ENCODE assay signal across 31 cellular contexts in the genomic region with DNA sequence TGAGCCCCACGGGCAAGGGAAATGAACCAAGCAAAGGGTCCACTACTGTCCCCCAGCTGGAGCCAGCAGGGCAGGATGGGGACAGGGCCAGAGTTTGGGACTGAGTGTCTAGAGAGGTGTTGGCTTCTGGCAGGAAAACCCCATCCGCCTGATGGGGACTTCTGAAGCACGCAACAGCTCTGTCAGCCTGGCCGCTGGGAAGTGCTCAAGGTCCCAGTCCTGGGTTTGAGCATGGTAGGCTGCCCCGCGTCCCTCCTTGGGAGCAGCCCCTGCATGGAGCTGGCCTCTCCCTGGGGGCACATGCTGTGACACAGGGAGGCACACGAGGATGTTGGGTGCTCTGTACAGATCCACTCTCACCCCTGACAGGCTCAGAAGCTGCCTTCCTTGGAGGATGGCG. TPM values are rescaled to one million over a fixed set of nuclear protein-coding genes. Genes with fewer than 3 reads are reported as not detected.
DNase-seq lines count a peak whose midpoint lies in the region; ATAC-seq, FAIRE-seq and TF ChIP-seq lines count a peak whose summit lies in the region.
"Had no signal": no experiment of that assay in that cellular context is flagged by ENCODE, and none has a peak within 500 bp of the region (broad histone marks: within the 10 kb centered on the region; RNA-seq: fewer than 3 reads in every experiment).

No MANE protein-coding gene starts in this region.

- BruUV-seq in IMR-90 (replicated peaks; lab: Mats Ljungman, UMichigan), result no TSS peak

- H4K5ac ChIP-seq in IMR-90 (ENCODE audit: low read depth, low read length), result no peak overlapping the region

- no peak overlapping the region for H3K4me3 Mint-ChIP-seq in glutamatergic neuron (ENCODE audit: unreplicated experiment)
- no peak overlapping the region for H3K4me3 Mint-ChIP-seq in activated CD8-positive, alpha-beta T cell treated with anti-CD3 and anti-CD28 coated beads for 36 hours
- H3K4me3 Mint-ChIP-seq: CD14-positive monocyte; CD4-positive, alpha-beta memory T cell; CD4-positive, CD25-positive, alpha-beta regulatory T cell; CD8-positive, alpha-beta memory T cell had no signal

- TF ChIP-seq RAD21 in IMR-90 (IDR thresholded peaks at IDR 0.05; ENCODE audit: low read length), result no peak

- H4K91ac ChIP-seq in IMR-90 (ENCODE audit: insufficient read depth, low read depth, low read length) (no peak overlapping the region), neuronal stem cell (ENCODE audit: low read depth, low read length, poor library complexity) (no peak overlapping the region)

- H3K4me3 ChIP-seq in IMR-90 (ENCODE audit: insufficient read depth, low read depth, low read length) (no peak overlapping the region), neuronal stem cell (ENCODE audit: low read length in 2 of 2) (no peak overlapping the region), foreskin fibroblast (ENCODE audit: low read depth in 1 of 2, low read length in 2 of 2) (no peak overlapping the region)
- H3K4me3 ChIP-seq: BLaER1, GM12878 had no signal

- no peak for ATAC-seq in IMR-90 (ENCODE audit: low read depth)
- no peak for ATAC-seq in activated CD8-positive, alpha-beta T cell treated with anti-CD3 and anti-CD28 coated beads for 36 hours

- H3K9me1 ChIP-seq in IMR-90 (ENCODE audit: insufficient read depth, low read length), result peaks cover 13% of the 10 kb centered on the region

- 79% methylated on average over 3 of the region's 8 CpGs; no CpG with 5 or more reads in 1 of the 2 experiments for WGBS in IMR-90 (ENCODE audit: extremely low coverage in 2 of 2, insufficient read length in 1 of 2), 2 experiments
- no CpG with 5 or more reads among the region's 8 CpGs for WGBS in neuronal stem cell (ENCODE audit: extremely low coverage in 2 of 2, insufficient read length in 2 of 2, insufficient replicate concordance in 1 of 2), 2 donors

- TF ChIP-seq CTCF in IMR-90 (conservative IDR thresholded peaks at IDR 0.05; ENCODE audit: low read depth, low read length) (no peak), glutamatergic neuron (IDR thresholded peaks at IDR 0.05; ENCODE audit: partially characterized antibody, unreplicated experiment) (no peak), foreskin fibroblast (IDR thresholded peaks at IDR 0.05; ENCODE audit: low read depth, low read length) (no peak)
- TF ChIP-seq CTCF in activated CD8-positive, alpha-beta T cell treated with anti-CD3 and anti-CD28 coated beads for 36 hours (IDR thresholded peaks at IDR 0.05), result no peak

- H3K56ac ChIP-seq in IMR-90 (ENCODE audit: extremely low read depth, insufficient read depth, low read length), result no peak overlapping the region

- H3K27ac Mint-ChIP-seq in glutamatergic neuron (ENCODE audit: unreplicated experiment), result peak overlapping the region; percentile 12
- H3K27ac Mint-ChIP-seq in activated CD8-positive, alpha-beta T cell treated with anti-CD3 and anti-CD28 coated beads for 36 hours, result no peak overlapping the region
- H3K27ac Mint-ChIP-seq: CD14-positive monocyte; CD4-positive, alpha-beta memory T cell; CD4-positive, CD25-positive, alpha-beta regulatory T cell; CD8-positive, alpha-beta memory T cell had no signal

- H3K4me2 ChIP-seq in IMR-90 (ENCODE audit: low read depth, low read length) (no peak overlapping the region), neuronal stem cell (ENCODE audit: insufficient read depth, low read length, poor library complexity, severe bottlenecking) (no peak overlapping the region)
- H3K4me2 ChIP-seq: BLaER1 had no signal

- peaks cover 9% of the 10 kb centered on the region; the same call in 1 of the 2 replicates for H3K27me3 ChIP-seq in IMR-90 (ENCODE audit: control insufficient read depth, insufficient read depth, low read length)
- peaks cover 0 to 73% (median 0%) of the 10 kb centered on the region in 3 experiments for H3K27me3 ChIP-seq in neuronal stem cell (ENCODE audit: control insufficient read depth in 3 of 3, insufficient read depth in 3 of 3, low read depth in 1 of 3, low read length in 3 of 3)
- H3K27me3 ChIP-seq: BE2C, BLaER1 had no signal

- H2BK15ac ChIP-seq in IMR-90 (ENCODE audit: low read depth, low read length) (no peak overlapping the region), neuronal stem cell (ENCODE audit: low read length) (no peak overlapping the region)

- H3K14ac ChIP-seq in IMR-90 (replicated peaks; ENCODE audit: low read depth, low read length) (no peak overlapping the region), neuronal stem cell (ENCODE audit: low read length) (no peak overlapping the region)

- no peaks in the 10 kb centered on the region for H3K36me3 ChIP-seq in IMR-90 (ENCODE audit: control insufficient read depth, insufficient read depth, low read length)
- no peaks in the 10 kb centered on the region for H3K36me3 ChIP-seq in neuronal stem cell (replicated peaks in 1 of 2; ENCODE audit: control insufficient read depth in 2 of 2, insufficient read depth in 2 of 2, low read length in 2 of 2)
- H3K36me3 ChIP-seq: BLaER1 had no signal

- H3K79me1 ChIP-seq in IMR-90 (ENCODE audit: low read depth in 1 of 2, low read length in 2 of 2) (no peaks in the 10 kb centered on the region), neuronal stem cell (ENCODE audit: low read depth, low read length) (no peaks in the 10 kb centered on the region)

- H2BK5ac ChIP-seq in IMR-90 (ENCODE audit: low read depth, low read length, poor library complexity, severe bottlenecking) (no peak overlapping the region), neuronal stem cell (ENCODE audit: low read length) (no peak overlapping the region)

- H4K8ac ChIP-seq in IMR-90 (ENCODE audit: low read depth in 2 of 2, low read length in 2 of 2), result no peak overlapping the region
- H4K8ac ChIP-seq in neuronal stem cell (ENCODE audit: low read depth, low read length), result no peak overlapping the region

- no peaks in the 10 kb centered on the region for H3K36me3 Mint-ChIP-seq in glutamatergic neuron (ENCODE audit: unreplicated experiment)
- no peaks in the 10 kb centered on the region for H3K36me3 Mint-ChIP-seq in activated CD8-positive, alpha-beta T cell treated with anti-CD3 and anti-CD28 coated beads for 36 hours (ENCODE audit: low read depth)
- H3K36me3 Mint-ChIP-seq: CD14-positive monocyte; CD4-positive, CD25-positive, alpha-beta regulatory T cell had no signal

- H2AK9ac ChIP-seq in IMR-90 (replicated peaks; ENCODE audit: low read depth, low read length, poor library complexity), result peak overlapping the region; percentile 23

- CTCF ChIA-PET in IMR-90 (lab: Yijun Ruan, JAX), result interaction anchor here (1.2 kb wide), 1 partner anchor 12 kb away, joined by 5 read pairs; no protein-coding TSS in a partner anchor
- CTCF ChIA-PET in activated CD8-positive, alpha-beta T cell treated with anti-CD3 and anti-CD28 coated beads for 36 hours (lab: Charles Lee), result no interaction called here

- H2BK120ac ChIP-seq in IMR-90 (ENCODE audit: low read depth, low read length) (peak overlapping the region; percentile 34; the same call in 1 of the 2 replicates), neuronal stem cell (ENCODE audit: low read depth, low read length) (no peak overlapping the region)

- no peaks in the 10 kb centered on the region for H3K9me3 ChIP-seq in IMR-90 (ENCODE audit: control insufficient read depth, insufficient read depth, low read length)
- no peaks in the 10 kb centered on the region for H3K9me3 ChIP-seq in neuronal stem cell (replicated peaks in 1 of 2; ENCODE audit: control insufficient read depth in 2 of 2, insufficient read depth in 1 of 2, low read depth in 1 of 2, low read length in 2 of 2)
- H3K9me3 ChIP-seq: BE2C, BLaER1 had no signal

- 0 out of 2 replicates have a peak overlapping the region, but pooled peaks have one; percentile 22 for H3K4ac ChIP-seq in IMR-90 (ENCODE audit: low read depth, low read length)
- H3K4ac ChIP-seq in neuronal stem cell (ENCODE audit: low read length), result no peak overlapping the region

- in situ Hi-C loops in IMR-90 (cut with MboI; ENCODE audit: low sequenced_read_pairs), result no loop called here

- peaks cover 17% of the 10 kb centered on the region for H3K4me1 ChIP-seq in IMR-90 (ENCODE audit: control insufficient read depth, insufficient read depth, low read length)
- H3K4me1 ChIP-seq in neuronal stem cell (ENCODE audit: control insufficient read depth in 2 of 2, insufficient read depth in 1 of 2, low read depth in 1 of 2, low read length in 2 of 2), result no peaks in the 10 kb centered on the region
- H3K4me1 ChIP-seq: BLaER1 had no signal

- H2BK20ac ChIP-seq in IMR-90 (ENCODE audit: low read depth, low read length), result no peak overlapping the region

- no peak for TF ChIP-seq POLR2A in IMR-90 (IDR thresholded peaks at IDR 0.05; ENCODE audit: low read depth, low read length)

- POLR2A ChIA-PET in IMR-90 (lab: Charles Lee; ENCODE audit: unreplicated experiment), result no interaction called here
- POLR2A ChIA-PET in activated CD8-positive, alpha-beta T cell treated with anti-CD3 and anti-CD28 coated beads for 36 hours (lab: Charles Lee), result interaction anchor here (0.6 kb wide), 1 partner anchor 15 kb away, joined by 3 read pairs; no protein-coding TSS in a partner anchor

- no peak overlapping the region for H2AK5ac ChIP-seq in IMR-90 (ENCODE audit: low read depth, low read length)
- no peak overlapping the region for H2AK5ac ChIP-seq in neuronal stem cell (ENCODE audit: low read depth, low read length)

- H3K27ac ChIP-seq in IMR-90 (ENCODE audit: insufficient read depth, low read length) (no peak overlapping the region), neuronal stem cell (replicated peaks; ENCODE audit: low read length) (no peak overlapping the region)
- H3K27ac ChIP-seq: BLaER1 had no signal

- H3K9ac ChIP-seq in IMR-90 (ENCODE audit: low read depth, low read length), result no peak overlapping the region
- no peak overlapping the region for H3K9ac ChIP-seq in neuronal stem cell (ENCODE audit: low read depth, low read length, poor library complexity)
- H3K9ac ChIP-seq: BLaER1 had no signal

- no peaks in the 10 kb centered on the region for H3K9me3 Mint-ChIP-seq in glutamatergic neuron (ENCODE audit: unreplicated experiment)
- no peaks in the 10 kb centered on the region for H3K9me3 Mint-ChIP-seq in activated CD8-positive, alpha-beta T cell treated with anti-CD3 and anti-CD28 coated beads for 36 hours
- H3K9me3 Mint-ChIP-seq: CD14-positive monocyte; CD4-positive, alpha-beta memory T cell; CD8-positive, alpha-beta memory T cell had no signal

- H3K18ac ChIP-seq in IMR-90 (ENCODE audit: low read depth, low read length) (no peak overlapping the region), neuronal stem cell (ENCODE audit: low read length) (no peak overlapping the region)

- peak overlapping the region; percentile 5 for H2BK12ac ChIP-seq in neuronal stem cell (ENCODE audit: low read length)

- no peaks in the 10 kb centered on the region for H4K20me1 ChIP-seq in IMR-90 (ENCODE audit: insufficient read depth, low read length)
- H4K20me1 ChIP-seq: BLaER1 had no signal

- dilution Hi-C loops in IMR-90 (cut with HindIII; ENCODE audit: low sequenced_read_pairs, unreplicated experiment), result no loop called here

- peaks cover 17% of the 10 kb centered on the region for H3K4me1 Mint-ChIP-seq in glutamatergic neuron (ENCODE audit: low read depth, unreplicated experiment)
- no peaks in the 10 kb centered on the region for H3K4me1 Mint-ChIP-seq in activated CD8-positive, alpha-beta T cell treated with anti-CD3 and anti-CD28 coated beads for 36 hours (ENCODE audit: low read depth)
- H3K4me1 Mint-ChIP-seq: CD14-positive monocyte; CD4-positive, alpha-beta memory T cell; CD4-positive, CD25-positive, alpha-beta regulatory T cell; CD8-positive, alpha-beta memory T cell had no signal

- H3K23ac ChIP-seq in IMR-90 (ENCODE audit: low read depth, low read length) (no peak overlapping the region), neuronal stem cell (ENCODE audit: low read depth, low read length, poor library complexity) (peak overlapping the region; percentile 18)

- intact Hi-C loops in IMR-90 (cut with micrococcal nuclease), result no loop called here
- intact Hi-C loops in activated CD8-positive, alpha-beta T cell treated with anti-CD3 and anti-CD28 coated beads for 36 hours (cut with micrococcal nuclease), result no loop called here

- FAIRE-seq in urothelium cell line (lab: Jason Lieb, UNC), result peak; percentile 75
- FAIRE-seq: A204.1, D721Med, GM12878, GM12892, GM18507 had no signal

- H3K27me3 Mint-ChIP-seq in glutamatergic neuron (ENCODE audit: unreplicated experiment), result peaks cover 13% of the 10 kb centered on the region
- H3K27me3 Mint-ChIP-seq in activated CD8-positive, alpha-beta T cell treated with anti-CD3 and anti-CD28 coated beads for 36 hours, result no peaks in the 10 kb centered on the region
- H3K27me3 Mint-ChIP-seq: CD4-positive, alpha-beta memory T cell had no signal

- H2AFZ ChIP-seq in IMR-90 (replicated peaks; ENCODE audit: low read length, poor library complexity) (no peak overlapping the region), neuronal stem cell (ENCODE audit: low read length) (no peak overlapping the region)

- DNase-seq in IMR-90 (no peak), glutamatergic neuron (no peak), neuronal stem cell (ENCODE audit: low spot score) (no peak), urothelium cell line (ENCODE audit: low spot score) (no peak), foreskin fibroblast (no peak), DMS153 treated with DMSO at 0.1 percent for 48 hours (lab: John Stamatoyannopoulos, UW; ENCODE audit: unreplicated experiment) (no peak), T-helper 2 cell (no peak)
- no peak for DNase-seq in activated CD8-positive, alpha-beta T cell treated with anti-CD3 and anti-CD28 coated beads for 36 hours
- DNase-seq: 8988T; ACHN; BE2C; C1 segment of cervical spinal cord; CD4-positive, alpha-beta memory T cell; CD4-positive, CD25-positive, alpha-beta regulatory T cell; COR-L47; DMS53; DMS79; DND-41; EL; GDM1 had no signal

RNA-seq across cellular contexts. Expression of gene ACE, which starts 14.6 kb away (rescaled TPM):
- 1.4 TPM in 2 replicates for total RNA-seq in IMR-90 (2012; rRNA removed)
- 3.5 and 5.8 TPM in 2 replicates for polyA plus RNA-seq in IMR-90 (2012; rRNA removed)
- polyA plus RNA-seq in IMR-90 (2012; cell fraction: cytosol; rRNA removed), result 4.0 and 5.5 TPM in 2 replicates
- polyA plus RNA-seq in IMR-90 (2012; cell fraction: nucleus; rRNA removed; ENCODE audit: low replicate concordance), result 10.1 and 21.1 TPM in 2 replicates
- total RNA-seq in glutamatergic neuron (ENCODE audit: unreplicated experiment), result 3.7 TPM
- polyA plus RNA-seq in neuronal stem cell (2013, experiment 1 of 2), result 0.08 TPM
- 0.04 TPM for polyA plus RNA-seq in neuronal stem cell (2013, experiment 2 of 2)
- under 1 TPM; 0.36 to 0.51 TPM for total RNA-seq in activated CD8-positive, alpha-beta T cell treated with anti-CD3 and anti-CD28 coated beads for 36 hours
- polyA plus RNA-seq: CD14-positive monocyte, GM12878 had no signal

RNA-seq across cellular contexts. Expression of gene KCNH6, which starts 31.7 kb away (rescaled TPM):
- total RNA-seq in IMR-90 (2012; rRNA removed) (0.18 and 0.28 TPM in 2 replicates), glutamatergic neuron (ENCODE audit: unreplicated experiment) (4.1 TPM)
- 0.17 and 0.32 TPM in 2 replicates for polyA plus RNA-seq in IMR-90 (2012; rRNA removed)
- polyA plus RNA-seq in IMR-90 (2012; cell fraction: cytosol; rRNA removed), result 0.17 and 0.26 TPM in 2 replicates
- 0.34 and 1.2 TPM in 2 replicates for polyA plus RNA-seq in IMR-90 (2012; cell fraction: nucleus; rRNA removed; ENCODE audit: low replicate concordance)
- polyA plus RNA-seq in neuronal stem cell (2013, experiment 1 of 2), result 0.03 TPM
- not detected for polyA plus RNA-seq in neuronal stem cell (2013, experiment 2 of 2)
- total RNA-seq in activated CD8-positive, alpha-beta T cell treated with anti-CD3 and anti-CD28 coated beads for 36 hours, result not detected
- total RNA-seq: A673; CD4-positive, alpha-beta memory T cell; CD4-positive, CD25-positive, alpha-beta regulatory T cell; CD8-positive, alpha-beta memory T cell; Daoy; G401; GM12878 had no signal
- polyA plus RNA-seq: CD14-positive monocyte; CD4-positive, alpha-beta memory T cell; CD4-positive, CD25-positive, alpha-beta regulatory T cell; CD8-positive, alpha-beta memory T cell; GM12878 had no signal

RNA-seq across cellular contexts. Expression of gene CYB561, which starts 45.3 kb away (rescaled TPM):
- total RNA-seq in IMR-90 (2012; rRNA removed) (1.1 and 2.5 TPM in 2 replicates), glutamatergic neuron (ENCODE audit: unreplicated experiment) (17.2 TPM)
- polyA plus RNA-seq in IMR-90 (2012; rRNA removed), result 3.0 and 3.8 TPM in 2 replicates
- polyA plus RNA-seq in IMR-90 (2012; cell fraction: cytosol; rRNA removed), result 1.8 and 5.0 TPM in 2 replicates
- polyA plus RNA-seq in IMR-90 (2012; cell fraction: nucleus; rRNA removed; ENCODE audit: low replicate concordance), result 2.9 and 8.1 TPM in 2 replicates
- 11.7 TPM for polyA plus RNA-seq in neuronal stem cell (2013, experiment 1 of 2)
- 12.1 TPM for polyA plus RNA-seq in neuronal stem cell (2013, experiment 2 of 2)
- 1 to 10 TPM; 1.5 to 2.2 TPM for total RNA-seq in activated CD8-positive, alpha-beta T cell treated with anti-CD3 and anti-CD28 coated beads for 36 hours
- total RNA-seq: G401 had no signal

RNA-seq across cellular contexts. Expression of gene DCAF7, which starts 58.9 kb away (rescaled TPM):
- total RNA-seq in IMR-90 (2012; rRNA removed), result 31.4 and 40.9 TPM in 2 replicates
- 52.4 and 52.8 TPM in 2 replicates for polyA plus RNA-seq in IMR-90 (2012; rRNA removed)
- polyA plus RNA-seq in IMR-90 (2012; cell fraction: cytosol; rRNA removed), result 27.7 and 39.4 TPM in 2 replicates
- 31.4 and 38.7 TPM in 2 replicates for polyA plus RNA-seq in IMR-90 (2012; cell fraction: nucleus; rRNA removed; ENCODE audit: low replicate concordance)
- 137 TPM for total RNA-seq in glutamatergic neuron (ENCODE audit: unreplicated experiment)
- polyA plus RNA-seq in neuronal stem cell (2013, experiment 1 of 2), result 73.3 TPM
- 73.2 TPM for polyA plus RNA-seq in neuronal stem cell (2013, experiment 2 of 2)
- total RNA-seq in activated CD8-positive, alpha-beta T cell treated with anti-CD3 and anti-CD28 coated beads for 36 hours, result 100 to 1,000 TPM; 104 to 105 TPM
